In the genomic region with DNA sequence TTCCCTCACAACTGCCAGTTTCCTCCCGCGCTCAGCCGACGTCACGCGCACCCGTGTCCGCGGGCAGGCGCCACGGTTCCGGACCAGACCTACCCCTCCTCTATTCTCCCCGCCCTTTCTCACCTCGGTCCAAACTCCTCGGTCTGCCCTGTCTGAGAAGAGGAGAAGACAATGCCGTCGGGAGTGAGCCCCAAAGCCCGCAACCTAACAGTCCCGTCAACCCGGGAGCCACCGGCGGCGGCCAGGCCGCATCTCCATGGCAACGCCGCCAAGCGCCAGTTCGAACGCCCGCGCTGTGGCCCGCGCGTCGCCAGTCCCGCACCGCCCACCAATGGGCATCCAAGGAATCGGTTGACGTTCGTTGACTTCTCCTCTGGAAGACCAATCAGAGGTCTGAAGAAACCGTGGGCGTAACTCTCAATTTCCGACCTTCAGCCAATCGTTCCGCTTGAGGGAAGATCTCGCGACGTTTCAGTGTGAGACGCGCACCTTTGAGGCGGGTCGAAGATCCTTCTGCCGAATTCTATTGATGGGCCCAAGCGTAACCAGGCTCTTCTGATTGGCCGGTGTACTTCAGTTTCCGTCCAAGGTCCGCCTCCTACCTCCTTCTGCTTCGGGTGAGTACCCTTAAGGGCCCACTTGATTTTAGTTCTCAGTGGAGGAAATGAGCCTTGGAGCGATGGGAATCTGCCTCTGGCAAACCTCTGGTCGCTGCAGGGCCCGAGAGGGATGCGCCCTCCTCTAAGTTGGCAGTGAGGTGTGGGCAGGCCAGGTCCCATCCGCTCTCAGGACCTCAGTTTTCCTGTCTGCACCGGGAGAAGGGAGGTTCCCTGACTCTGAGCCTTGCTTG, we compare ENCODE assay signal across 8 cellular contexts. TPM values are rescaled to one million over a fixed set of nuclear protein-coding genes. Genes with fewer than 3 reads are reported as not detected.
DNase-seq lines count a peak whose midpoint lies in the region; ATAC-seq and TF ChIP-seq lines count a peak whose summit lies in the region.

A gene with protein sequence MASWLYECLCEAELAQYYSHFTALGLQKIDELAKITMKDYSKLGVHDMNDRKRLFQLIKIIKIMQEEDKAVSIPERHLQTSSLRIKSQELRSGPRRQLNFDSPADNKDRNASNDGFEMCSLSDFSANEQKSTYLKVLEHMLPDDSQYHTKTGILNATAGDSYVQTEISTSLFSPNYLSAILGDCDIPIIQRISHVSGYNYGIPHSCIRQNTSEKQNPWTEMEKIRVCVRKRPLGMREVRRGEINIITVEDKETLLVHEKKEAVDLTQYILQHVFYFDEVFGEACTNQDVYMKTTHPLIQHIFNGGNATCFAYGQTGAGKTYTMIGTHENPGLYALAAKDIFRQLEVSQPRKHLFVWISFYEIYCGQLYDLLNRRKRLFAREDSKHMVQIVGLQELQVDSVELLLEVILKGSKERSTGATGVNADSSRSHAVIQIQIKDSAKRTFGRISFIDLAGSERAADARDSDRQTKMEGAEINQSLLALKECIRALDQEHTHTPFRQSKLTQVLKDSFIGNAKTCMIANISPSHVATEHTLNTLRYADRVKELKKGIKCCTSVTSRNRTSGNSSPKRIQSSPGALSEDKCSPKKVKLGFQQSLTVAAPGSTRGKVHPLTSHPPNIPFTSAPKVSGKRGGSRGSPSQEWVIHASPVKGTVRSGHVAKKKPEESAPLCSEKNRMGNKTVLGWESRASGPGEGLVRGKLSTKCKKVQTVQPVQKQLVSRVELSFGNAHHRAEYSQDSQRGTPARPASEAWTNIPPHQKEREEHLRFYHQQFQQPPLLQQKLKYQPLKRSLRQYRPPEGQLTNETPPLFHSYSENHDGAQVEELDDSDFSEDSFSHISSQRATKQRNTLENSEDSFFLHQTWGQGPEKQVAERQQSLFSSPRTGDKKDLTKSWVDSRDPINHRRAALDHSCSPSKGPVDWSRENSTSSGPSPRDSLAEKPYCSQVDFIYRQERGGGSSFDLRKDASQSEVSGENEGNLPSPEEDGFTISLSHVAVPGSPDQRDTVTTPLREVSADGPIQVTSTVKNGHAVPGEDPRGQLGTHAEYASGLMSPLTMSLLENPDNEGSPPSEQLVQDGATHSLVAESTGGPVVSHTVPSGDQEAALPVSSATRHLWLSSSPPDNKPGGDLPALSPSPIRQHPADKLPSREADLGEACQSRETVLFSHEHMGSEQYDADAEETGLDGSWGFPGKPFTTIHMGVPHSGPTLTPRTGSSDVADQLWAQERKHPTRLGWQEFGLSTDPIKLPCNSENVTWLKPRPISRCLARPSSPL (N-terminal part only) (minus strand): TSS at position 286 of the 850 bp plus-strand sequence. CDS start 17,922 bp downstream, outside the sequence.
TSS of gene NUDT2 (plus strand) at position 587 of the 850 bp plus-strand sequence. CDS start 9,471 bp downstream, outside the sequence.

- no peaks in the 10 kb centered on the region for H3K9me3 Mint-ChIP-seq in CD14-positive monocyte
- no peaks in the 10 kb centered on the region for H3K9me3 Mint-ChIP-seq in dendritic cell treated with granulocyte-macrophage colony-stimulating factor and Interleukin-4, amounts not matched to agents 40 ng/mL and 50 ng/mL, for 4 days

- H3K36me3 Mint-ChIP-seq in CD14-positive monocyte: peaks cover 2 to 5% of the 10 kb centered on the region in 2 donors
- peaks cover 16% of the 10 kb centered on the region for H3K36me3 Mint-ChIP-seq in dendritic cell treated with granulocyte-macrophage colony-stimulating factor and Interleukin-4, amounts not matched to agents 40 ng/mL and 50 ng/mL, for 4 days (ENCODE audit: low read depth)

- H3K27me3 Mint-ChIP-seq in CD14-positive monocyte (ENCODE audit: low read depth in 3 of 3): peaks cover 0 to 2% (median 2%) of the 10 kb centered on the region in 3 donors
- no peaks in the 10 kb centered on the region for H3K27me3 Mint-ChIP-seq in dendritic cell treated with granulocyte-macrophage colony-stimulating factor and Interleukin-4, amounts not matched to agents 40 ng/mL and 50 ng/mL, for 4 days

- peak; percentile 94 for ATAC-seq in GM19395 (IDR thresholded peaks at IDR 0.05; ENCODE audit: unreplicated experiment)
- peak; percentile 89 for ATAC-seq in HG03558 (IDR thresholded peaks at IDR 0.05; ENCODE audit: extremely low read depth, unreplicated experiment)
- peak; percentile 92 for ATAC-seq in left lobe of liver

- H3K4me3 Mint-ChIP-seq in CD14-positive monocyte: peak within 1 kb of the TSS; percentile 95 to 99
- peak within 1 kb of the TSS; percentile 90 for H3K4me3 Mint-ChIP-seq in dendritic cell treated with granulocyte-macrophage colony-stimulating factor and Interleukin-4, amounts not matched to agents 40 ng/mL and 50 ng/mL, for 4 days

- DNase-seq in CD14-positive monocyte (ENCODE audit: low spot score) (peak; percentile 99), NCI-H748 (lab: John Stamatoyannopoulos, UW; ENCODE audit: unreplicated experiment) (peak; percentile 100), left lobe of liver (ENCODE audit: low spot score) (peak; percentile 98)
- peak; percentile 87 to 98 for DNase-seq in activated CD4-positive, alpha-beta T cell treated with anti-CD3 and anti-CD28 coated beads, Interleukin-2, amount 50 U/mL, for 24 hours (ENCODE audit: low read depth in 1 of 2, low spot score in 1 of 2)
- peak; percentile 95 to 96 for DNase-seq in stimulated activated CD4-positive, alpha-beta T cell treated with anti-CD3 and anti-CD28 coated beads, Interleukin-2, amount 100 ng/mL, for 24 hours

- no peak for TF ChIP-seq CTCF in CD14-positive monocyte (IDR thresholded peaks at IDR 0.05)

- intact Hi-C loops in CD14-positive monocyte (cut with micrococcal nuclease): loop anchor here (2.0 to 10.0 kb wide), 3 partner anchors 50 to 202 kb away; partner anchors contain the start of genes DCAF12 (in 1 of the 2) and UBAP1 (in 1 of the 2)
- intact Hi-C loops in dendritic cell treated with granulocyte-macrophage colony-stimulating factor and Interleukin-4, amounts not matched to agents 40 ng/mL and 50 ng/mL, for 4 days (cut with micrococcal nuclease): loop anchor here (1.0 to 5.0 kb wide), 3 partner anchors 38 to 202 kb away; partner anchors contain the start of gene DCAF12

- peak within 1 kb of the TSS; percentile 94 to 99 (median 97) for H3K27ac Mint-ChIP-seq in CD14-positive monocyte
- H3K27ac Mint-ChIP-seq in dendritic cell treated with granulocyte-macrophage colony-stimulating factor and Interleukin-4, amounts not matched to agents 40 ng/mL and 50 ng/mL, for 4 days: peak within 1 kb of the TSS; percentile 95

- peaks cover 40% of the 10 kb centered on the region for H3K4me1 Mint-ChIP-seq in CD14-positive monocyte
- H3K4me1 Mint-ChIP-seq in dendritic cell treated with granulocyte-macrophage colony-stimulating factor and Interleukin-4, amounts not matched to agents 40 ng/mL and 50 ng/mL, for 4 days (ENCODE audit: low read depth): peaks cover 43% of the 10 kb centered on the region

RNA-seq across cellular contexts. Expression of the first gene that starts in this region (rescaled TPM):
- under 1 TPM in 1 of 2 donors, not detected in 1; 0.31 TPM for polyA plus RNA-seq in CD14-positive monocyte
- 0.33 TPM for total RNA-seq in left lobe of liver

RNA-seq across cellular contexts. Expression of gene NUDT2, which starts in this region (rescaled TPM):
- 10 to 100 TPM; 24.4 to 56.9 TPM for polyA plus RNA-seq in CD14-positive monocyte
- total RNA-seq in left lobe of liver: 8.7 TPM

Comparison
In these comparisons a context has a peak if more than half of its experiments do, and no peak if none do; other contexts are left out.
1. Peak in every context shown above with its lines: DNase-seq and ATAC-seq.